ENCODE assay signal across 32 cellular contexts in genomic region chr2:215702116-215702905, GRCh38.
A peak's percentile ranks its signal among the peaks of the same experiment; 100 is the strongest.
DNase-seq lines count a peak whose midpoint lies in the region; ATAC-seq and TF ChIP-seq lines count a peak whose summit lies in the region.
"Had no signal": no experiment of that assay in that cellular context is flagged by ENCODE, and none has a peak within 500 bp of the region (broad histone marks: within the 10 kb centered on the region; RNA-seq: fewer than 3 reads in every experiment).

No MANE protein-coding gene starts in this region.

- TF ChIP-seq CTCF in Caco-2 (IDR thresholded peaks at IDR 0.05; ENCODE audit: insufficient read depth in 1 of 2, low read depth in 1 of 2, low read length in 1 of 2, severe bottlenecking in 1 of 2, unreplicated experiment in 1 of 2), result no peak
- TF ChIP-seq CTCF in osteoblast (IDR thresholded peaks at IDR 0.05; ENCODE audit: extremely low read depth, low read depth, low read length), result no peak
- no peak for TF ChIP-seq CTCF in GM10248 (IDR thresholded peaks at IDR 0.05; ENCODE audit: control extremely low read depth, extremely low read depth, low read depth, missing control alignments)

- H3K4me1 ChIP-seq in BLaER1 treated with 17β-estradiol and CSF1 and Interleukin-3, amounts not matched to agents 10 nM and 100 nM, result peaks cover 0 to 88% (median 26%) of the 10 kb centered on the region in 10 experiments; a peak in 12 of 20 replicates
- H3K4me1 ChIP-seq in Caco-2 (peaks cover 28% of the 10 kb centered on the region), osteoblast (ENCODE audit: insufficient read depth, low read length) (peaks cover 42% of the 10 kb centered on the region)
- H3K4me1 ChIP-seq: HAP-1, parathyroid adenoma, uterus had no signal

- peaks cover 4 to 38% (median 12%) of the 10 kb centered on the region in 11 experiments; a peak in 14 of 22 replicates for H3K9me3 ChIP-seq in BLaER1 treated with 17β-estradiol and CSF1 and Interleukin-3, amounts not matched to agents 10 nM and 100 nM (replicated peaks in 1 of 11)
- H3K9me3 ChIP-seq in Caco-2, result peaks cover 8% of the 10 kb centered on the region
- no peaks in the 10 kb centered on the region for H3K9me3 ChIP-seq in osteoblast (ENCODE audit: low read depth, low read length)
- H3K9me3 ChIP-seq: HAP-1, lower lobe of right lung, uterus had no signal

- BruUV-seq in Caco-2 (replicated peaks; lab: Mats Ljungman, UMichigan), result no TSS peak

- peak overlapping the region in 5 of 11 experiments; percentile 65 to 79 (median 71); a peak in 10 of 22 replicates for H3K4me2 ChIP-seq in BLaER1 treated with 17β-estradiol and CSF1 and Interleukin-3, amounts not matched to agents 10 nM and 100 nM
- no peak overlapping the region for H3K4me2 ChIP-seq in osteoblast (ENCODE audit: insufficient read depth, low read length)

- H3K4me3 Mint-ChIP-seq in Caco-2 (ENCODE audit: unreplicated experiment), result no peak overlapping the region
- no peak overlapping the region for H3K4me3 Mint-ChIP-seq in dendritic cell treated with granulocyte-macrophage colony-stimulating factor and Interleukin-4, amounts not matched to agents 40 ng/mL and 50 ng/mL, for 4 days
- H3K4me3 Mint-ChIP-seq: activated CD8-positive, alpha-beta T cell treated with anti-CD3 and anti-CD28 coated beads for 36 hours; activated naive CD4-positive, alpha-beta T cell treated with anti-CD3 and anti-CD28 coated beads, Interleukin-2, amount 50 U/mL, for 24 hours; CD4-positive, alpha-beta T cell; nephron progenitor cell; stimulated activated memory B cell treated with anti-CD40 and anti-IgM and Interleukin-4, amounts not matched to agents 10 μg/mL and 1 μg/mL and 100 μg/mL, for 72 hours had no signal

- no peak for ATAC-seq in GM21723 (IDR thresholded peaks at IDR 0.05; ENCODE audit: unreplicated experiment)
- ATAC-seq: activated CD4-positive, CD25-positive, alpha-beta regulatory T cell treated with anti-CD3 and anti-CD28 coated beads, Interleukin-2, amount 50 U/mL, for 24 hours; activated CD8-positive, alpha-beta T cell treated with anti-CD3 and anti-CD28 coated beads for 36 hours; lower lobe of right lung; right cardiac atrium; stimulated activated memory B cell treated with anti-CD40 and anti-IgM and Interleukin-4, amounts not matched to agents 10 μg/mL and 1 μg/mL and 100 μg/mL, for 72 hours had no signal

- peaks cover 19% of the 10 kb centered on the region for H3K9me3 Mint-ChIP-seq in Caco-2 (ENCODE audit: unreplicated experiment)
- H3K9me3 Mint-ChIP-seq in dendritic cell treated with granulocyte-macrophage colony-stimulating factor and Interleukin-4, amounts not matched to agents 40 ng/mL and 50 ng/mL, for 4 days, result peaks cover 9% of the 10 kb centered on the region
- H3K9me3 Mint-ChIP-seq: activated CD8-positive, alpha-beta T cell treated with anti-CD3 and anti-CD28 coated beads for 36 hours; activated naive CD4-positive, alpha-beta T cell treated with anti-CD3 and anti-CD28 coated beads, Interleukin-2, amount 50 U/mL, for 24 hours had no signal

- no peaks in the 10 kb centered on the region for H4K20me1 ChIP-seq in BLaER1 treated with 17β-estradiol and CSF1 and Interleukin-3, amounts not matched to agents 10 nM and 100 nM
- no peaks in the 10 kb centered on the region for H4K20me1 ChIP-seq in osteoblast (ENCODE audit: insufficient read depth, low read length)

- H2AFZ ChIP-seq in osteoblast (ENCODE audit: low read length), result no peak overlapping the region
- H2AFZ ChIP-seq: parathyroid adenoma had no signal

- H3K9ac ChIP-seq in BLaER1 treated with 17β-estradiol and CSF1 and Interleukin-3, amounts not matched to agents 10 nM and 100 nM, result peak overlapping the region in 3 of 11 experiments; percentile 59 to 71 (median 65); a peak in 5 of 22 replicates
- H3K9ac ChIP-seq: parathyroid adenoma had no signal

- DNase-seq in Caco-2 (no peak), osteoblast (ENCODE audit: insufficient read length, low spot score, missing footprints) (no peak), NCI-H1092 (lab: John Stamatoyannopoulos, UW) (no peak), GM10248 (ENCODE audit: extremely low spot score) (no peak)
- DNase-seq: activated CD8-positive, alpha-beta T cell treated with anti-CD3 and anti-CD28 coated beads for 36 hours; CD4-positive, alpha-beta T cell; DMS79; effector CD8-positive, alpha-beta T cell; GF-D8; head of caudate nucleus; KBM-7; kidney; lower lobe of right lung; MG63; NCI-H2081; NCI-H774; nephron progenitor cell; OCI-M1; right cardiac atrium; stimulated activated CD4-positive, alpha-beta T cell treated with anti-CD3 and anti-CD28 coated beads, Interleukin-4, amount 100 ng/mL, for 24 hours; T-helper 1 cell; uterus had no signal

- H3K4me3 ChIP-seq in BLaER1 treated with 17β-estradiol and CSF1 and Interleukin-3, amounts not matched to agents 10 nM and 100 nM, result no peak overlapping the region
- H3K4me3 ChIP-seq in Caco-2 (ENCODE audit: low read depth, low read length) (no peak overlapping the region), osteoblast (ENCODE audit: insufficient read depth, low read length) (no peak overlapping the region)
- H3K4me3 ChIP-seq: HAP-1, lower lobe of right lung, MG63, uterus had no signal

- peaks cover 34% of the 10 kb centered on the region for H3K4me1 Mint-ChIP-seq in Caco-2 (ENCODE audit: low read depth, unreplicated experiment)
- peaks cover 57% of the 10 kb centered on the region for H3K4me1 Mint-ChIP-seq in dendritic cell treated with granulocyte-macrophage colony-stimulating factor and Interleukin-4, amounts not matched to agents 40 ng/mL and 50 ng/mL, for 4 days (ENCODE audit: low read depth)
- H3K4me1 Mint-ChIP-seq: activated naive CD4-positive, alpha-beta T cell treated with anti-CD3 and anti-CD28 coated beads, Interleukin-2, amount 50 U/mL, for 24 hours had no signal

- no peaks in the 10 kb centered on the region for H3K79me2 ChIP-seq in osteoblast (ENCODE audit: insufficient read depth, low read length)
- H3K79me2 ChIP-seq: parathyroid adenoma had no signal

- peak overlapping the region; percentile 55 for H3K27ac Mint-ChIP-seq in Caco-2 (ENCODE audit: unreplicated experiment)
- peak overlapping the region; percentile 84 for H3K27ac Mint-ChIP-seq in dendritic cell treated with granulocyte-macrophage colony-stimulating factor and Interleukin-4, amounts not matched to agents 40 ng/mL and 50 ng/mL, for 4 days
- H3K27ac Mint-ChIP-seq: activated CD8-positive, alpha-beta T cell treated with anti-CD3 and anti-CD28 coated beads for 36 hours; activated naive CD4-positive, alpha-beta T cell treated with anti-CD3 and anti-CD28 coated beads, Interleukin-2, amount 50 U/mL, for 24 hours; activated T-helper 2 cell treated with anti-CD3 and anti-CD28 coated beads, Interferon-gamma antibody, Interleukin-2, Interleukin-4, amounts not matched to agents 10 μg/mL and 5 μg/mL and 100 μg/mL, durations not matched to agents 14 hours and 24 hours and 36 hours; CD4-positive, alpha-beta T cell; nephron progenitor cell; stimulated activated memory B cell treated with anti-CD40 and anti-IgM and Interleukin-4, amounts not matched to agents 10 μg/mL and 1 μg/mL and 100 μg/mL, for 72 hours had no signal

- H3K27me3 Mint-ChIP-seq in Caco-2 (ENCODE audit: insufficient read depth, unreplicated experiment), result no peaks in the 10 kb centered on the region
- H3K27me3 Mint-ChIP-seq in dendritic cell treated with granulocyte-macrophage colony-stimulating factor and Interleukin-4, amounts not matched to agents 40 ng/mL and 50 ng/mL, for 4 days, result no peaks in the 10 kb centered on the region
- H3K27me3 Mint-ChIP-seq: activated CD8-positive, alpha-beta T cell treated with anti-CD3 and anti-CD28 coated beads for 36 hours; activated naive CD4-positive, alpha-beta T cell treated with anti-CD3 and anti-CD28 coated beads, Interleukin-2, amount 50 U/mL, for 24 hours; CD4-positive, alpha-beta T cell had no signal

- intact Hi-C loops in Caco-2 (cut with micrococcal nuclease; ENCODE audit: unreplicated experiment), result no loop called here
- intact Hi-C loops in dendritic cell treated with granulocyte-macrophage colony-stimulating factor and Interleukin-4, amounts not matched to agents 40 ng/mL and 50 ng/mL, for 4 days (cut with micrococcal nuclease), result loop anchor here (5.0 to 10.0 kb wide), 2 partner anchors 40 to 112 kb away; no protein-coding TSS in a partner anchor

- CTCF ChIA-PET in Caco-2 (lab: Charles Lee), result no interaction called here
- CTCF ChIA-PET in GM10248 (lab: Yijun Ruan, JAX), result interaction anchor here (1.1 kb wide), 1 partner anchor 10 kb away, joined by 3 read pairs; no protein-coding TSS in a partner anchor

- peak overlapping the region in 7 of 11 experiments; percentile 5 to 92 (median 86); a peak in 11 of 22 replicates for H3K27ac ChIP-seq in BLaER1 treated with 17β-estradiol and CSF1 and Interleukin-3, amounts not matched to agents 10 nM and 100 nM
- H3K27ac ChIP-seq in osteoblast (ENCODE audit: low read depth, low read length), result peak overlapping the region; percentile 93
- H3K27ac ChIP-seq: epithelial cell of prostate, lower lobe of right lung, parathyroid adenoma, uterus had no signal

- peaks cover 8% of the 10 kb centered on the region for H3K36me3 Mint-ChIP-seq in Caco-2 (ENCODE audit: insufficient read depth, unreplicated experiment)
- peaks cover 8% of the 10 kb centered on the region for H3K36me3 Mint-ChIP-seq in dendritic cell treated with granulocyte-macrophage colony-stimulating factor and Interleukin-4, amounts not matched to agents 40 ng/mL and 50 ng/mL, for 4 days (ENCODE audit: low read depth)
- H3K36me3 Mint-ChIP-seq: stimulated activated memory B cell treated with anti-CD40 and anti-IgM and Interleukin-4, amounts not matched to agents 10 μg/mL and 1 μg/mL and 100 μg/mL, for 72 hours had no signal

- POLR2A ChIA-PET in Caco-2 (lab: Charles Lee), result no interaction called here
- POLR2A ChIA-PET in GM10248 (lab: Yijun Ruan, JAX), result no interaction called here

- H3K36me3 ChIP-seq in BLaER1 treated with 17β-estradiol and CSF1 and Interleukin-3, amounts not matched to agents 10 nM and 100 nM, result no peaks in the 10 kb centered on the region
- H3K36me3 ChIP-seq in Caco-2 (ENCODE audit: control insufficient read depth, insufficient read depth, low read length) (no peaks in the 10 kb centered on the region), osteoblast (ENCODE audit: insufficient read depth, low read length) (no peaks in the 10 kb centered on the region)
- H3K36me3 ChIP-seq: HAP-1, lower lobe of right lung, MG63, uterus had no signal

- H3K27me3 ChIP-seq in BLaER1 treated with 17β-estradiol and CSF1 and Interleukin-3, amounts not matched to agents 10 nM and 100 nM, result no peaks in the 10 kb centered on the region
- H3K27me3 ChIP-seq in Caco-2 (replicated peaks; ENCODE audit: control insufficient read depth, insufficient read depth, low read length), result no peaks in the 10 kb centered on the region
- H3K27me3 ChIP-seq in osteoblast (ENCODE audit: insufficient read depth, low read length), result no peaks in the 10 kb centered on the region
- H3K27me3 ChIP-seq: MG63, uterus had no signal
